ENCODE assay signal across 1 cellular context in genomic region chr7:44971991-44972441, GRCh38.
TF ChIP-seq lines count a peak whose summit lies in the region.

No MANE protein-coding gene starts in this region.

TF ChIP-seq in HepG2, 621 proteins besides CTCF, POLR2A, EP300 and RAD21 (continued from another document and continues in another):
- TF ChIP-seq ATF2 (CRISPR knock-in tag; IDR thresholded peaks at IDR 0.05) (no peak), CBX2 (IDR thresholded peaks at IDR 0.05; ENCODE audit: low read depth, low read length) (no peak), CBX2 (CRISPR knock-in tag; IDR thresholded peaks at IDR 0.05; ENCODE audit: low read depth) (no peak), ZNF772 (CRISPR knock-in tag; IDR thresholded peaks at IDR 0.05) (no peak), ZNF746 (CRISPR knock-in tag; IDR thresholded peaks at IDR 0.05) (0 out of 2 replicates have a peak, but pooled peaks have one; percentile 67), STAT6 (CRISPR knock-in tag; IDR thresholded peaks at IDR 0.05; ENCODE audit: borderline replicate concordance) (no peak), NKX3-1 (CRISPR knock-in tag; IDR thresholded peaks at IDR 0.05) (no peak), ZNF101 (CRISPR knock-in tag; IDR thresholded peaks at IDR 0.05; ENCODE audit: borderline replicate concordance, low read depth) (no peak), ZNF34 (CRISPR knock-in tag; IDR thresholded peaks at IDR 0.05; ENCODE audit: borderline replicate concordance) (no peak), ARHGAP35 (CRISPR knock-in tag; IDR thresholded peaks at IDR 0.05; ENCODE audit: borderline replicate concordance) (no peak), AFF4 (CRISPR knock-in tag; IDR thresholded peaks at IDR 0.05) (no peak), MZF1 (CRISPR knock-in tag; IDR thresholded peaks at IDR 0.05; ENCODE audit: borderline replicate concordance) (no peak), ZHX1 (CRISPR knock-in tag; IDR thresholded peaks at IDR 0.05; ENCODE audit: low read depth) (no peak), TEAD3 (CRISPR knock-in tag; optimal IDR thresholded peaks at IDR 0.05; ENCODE audit: borderline replicate concordance) (no peak), ZNF143 (CRISPR knock-in tag; IDR thresholded peaks at IDR 0.05) (no peak), HNRNPK (IDR thresholded peaks at IDR 0.05; ENCODE audit: low read depth, low read length, poor library complexity, severe bottlenecking) (no peak), MED13 (CRISPR knock-in tag; IDR thresholded peaks at IDR 0.05) (no peak), THAP11 (CRISPR knock-in tag; IDR thresholded peaks at IDR 0.05) (no peak), RNF219 (CRISPR knock-in tag; IDR thresholded peaks at IDR 0.05) (no peak), ZNF407 (CRISPR knock-in tag; IDR thresholded peaks at IDR 0.05; ENCODE audit: not compliant biosample characterization) (no peak), THAP9 (CRISPR knock-in tag; IDR thresholded peaks at IDR 0.05; ENCODE audit: borderline replicate concordance) (no peak), RBM22 (optimal IDR thresholded peaks at IDR 0.05; ENCODE audit: low read length) (no peak), ATF1 (CRISPR knock-in tag; IDR thresholded peaks at IDR 0.05) (no peak), ZNF615 (CRISPR knock-in tag; IDR thresholded peaks at IDR 0.05; ENCODE audit: borderline replicate concordance) (no peak), EZH2 (conservative IDR thresholded peaks at IDR 0.05; ENCODE audit: low read depth, low read length) (no peak), ZNF503 (CRISPR knock-in tag; IDR thresholded peaks at IDR 0.05) (no peak), ELF3 (CRISPR knock-in tag; IDR thresholded peaks at IDR 0.05) (peak; percentile 40; the same call in 1 of the 2 replicates)
